In the genomic region with DNA sequence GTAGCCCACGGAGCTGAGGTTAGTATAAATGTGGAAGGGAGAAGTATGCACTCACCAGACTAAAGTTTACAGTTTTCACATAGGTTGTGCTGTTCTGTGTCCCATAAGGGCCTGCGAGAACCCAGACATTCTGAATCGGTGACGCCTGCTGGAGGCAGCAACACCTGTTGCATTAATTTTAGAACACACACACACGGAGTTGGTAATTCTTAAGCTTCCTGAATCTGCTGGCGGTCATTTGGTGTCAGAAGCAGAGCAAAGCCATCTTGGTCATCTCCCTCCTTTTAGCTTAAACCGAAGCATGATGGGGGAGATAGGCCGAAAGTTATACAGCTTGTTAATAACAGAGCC, we compare ENCODE assay signal across 8 cellular contexts. TPM values are rescaled to one million over a fixed set of nuclear protein-coding genes. Genes with fewer than 3 reads are reported as not detected.
DNase-seq lines count a peak whose midpoint lies in the region; ATAC-seq and TF ChIP-seq lines count a peak whose summit lies in the region.

No MANE protein-coding gene starts in this region.

- H3K27me3 ChIP-seq in ascending aorta: no peaks in the 10 kb centered on the region

- intact Hi-C loops in ascending aorta (cut with DNase I): loop anchor here (1.0 to 10.0 kb wide), 4 partner anchors 58 to 234 kb away; a partner anchor contains a TSS

- peaks cover 5 to 7% of the 10 kb centered on the region in 2 donors for H3K4me1 ChIP-seq in ascending aorta

- H3K36me3 ChIP-seq in ascending aorta: peaks cover 11 to 18% of the 10 kb centered on the region in 2 donors

- no peaks in the 10 kb centered on the region for H3K9me3 Mint-ChIP-seq in IgD-negative memory B cell
- no peaks in the 10 kb centered on the region for H3K9me3 Mint-ChIP-seq in stimulated activated naive CD8-positive, alpha-beta T cell treated with anti-CD3 and anti-CD28 coated beads, Interleukin-15, amount 100 ng/mL, for 72 hours

- H3K4me3 ChIP-seq in ascending aorta: peak overlapping the region; percentile 73 to 90

- H3K9me3 ChIP-seq in ascending aorta: no peaks in the 10 kb centered on the region

- peak overlapping the region; percentile 89 to 100 (median 98) for H3K4me3 Mint-ChIP-seq in IgD-negative memory B cell
- H3K4me3 Mint-ChIP-seq in stimulated activated naive CD8-positive, alpha-beta T cell treated with anti-CD3 and anti-CD28 coated beads, Interleukin-15, amount 100 ng/mL, for 72 hours: peak overlapping the region; percentile 97

- peak overlapping the region; percentile 85 to 89 for H3K27ac ChIP-seq in ascending aorta

- H3K27me3 Mint-ChIP-seq in IgD-negative memory B cell: no peaks in the 10 kb centered on the region
- H3K27me3 Mint-ChIP-seq in stimulated activated naive CD8-positive, alpha-beta T cell treated with anti-CD3 and anti-CD28 coated beads, Interleukin-15, amount 100 ng/mL, for 72 hours: no peaks in the 10 kb centered on the region

- peaks cover 30 to 34% (median 31%) of the 10 kb centered on the region in 3 donors for H3K4me1 Mint-ChIP-seq in IgD-negative memory B cell
- peaks cover 55% of the 10 kb centered on the region for H3K4me1 Mint-ChIP-seq in stimulated activated naive CD8-positive, alpha-beta T cell treated with anti-CD3 and anti-CD28 coated beads, Interleukin-15, amount 100 ng/mL, for 72 hours

- H3K36me3 Mint-ChIP-seq in IgD-negative memory B cell: peaks cover 5% of the 10 kb centered on the region

- peak overlapping the region; percentile 25 to 96 (median 86) for H3K27ac Mint-ChIP-seq in IgD-negative memory B cell
- peak overlapping the region; percentile 96 to 97 for H3K27ac Mint-ChIP-seq in stimulated activated naive CD8-positive, alpha-beta T cell treated with anti-CD3 and anti-CD28 coated beads, Interleukin-15, amount 100 ng/mL, for 72 hours

- TF ChIP-seq CTCF in GM10266 (IDR thresholded peaks at IDR 0.05; ENCODE audit: control insufficient read depth, insufficient read depth, low read depth, missing control alignments) (no peak), ascending aorta (IDR thresholded peaks at IDR 0.05) (no peak)

- DNase-seq in GM10266 (ENCODE audit: extremely low spot score): peak; percentile 12
- DNase-seq in ascending aorta (ENCODE audit: low spot score in 2 of 2): no peak
- DNase-seq in iris pigment epithelial cell (ENCODE audit: low read depth): peak; percentile 35
- DNase-seq in stimulated activated naive CD8-positive, alpha-beta T cell treated with anti-CD3 and anti-CD28 coated beads, Interleukin-15, amount 100 ng/mL, for 72 hours: no peak
- DNase-seq in NCI-H2196 treated with DMSO at 0.1 percent for 48 hours (lab: John Stamatoyannopoulos, UW; ENCODE audit: unreplicated experiment): no peak
- no peak for DNase-seq in activated effector memory CD4-positive, alpha-beta T cell treated with Interleukin-2 at 50 U/mL for 16 hours

- peak; percentile 29 for ATAC-seq in GM21576 (IDR thresholded peaks at IDR 0.05; ENCODE audit: unreplicated experiment)
- peak; percentile 56 for ATAC-seq in stimulated activated naive CD8-positive, alpha-beta T cell treated with anti-CD3 and anti-CD28 coated beads, Interleukin-15, amount 100 ng/mL, for 72 hours

RNA-seq across cellular contexts. Expression of a gene that starts 41.1 kb away (rescaled TPM):
- 0.35 TPM for polyA plus RNA-seq in IgD-negative memory B cell
- total RNA-seq in ascending aorta: not detected

RNA-seq across cellular contexts. Expression of a gene that starts 55.1 kb away (rescaled TPM):
- polyA plus RNA-seq in IgD-negative memory B cell: 0.09 TPM
- total RNA-seq in ascending aorta: not detected

RNA-seq across cellular contexts. Expression of a gene that starts 58.6 kb away (rescaled TPM):
- polyA plus RNA-seq in IgD-negative memory B cell: 3.4 TPM
- 18.8 TPM for total RNA-seq in ascending aorta

Comparison
In these comparisons a context has a peak if more than half of its experiments do, and no peak if none do; other contexts are left out.
1. DNase-seq: peak in GM10266 (single experiment) and iris pigment epithelial cell (single experiment); none in ascending aorta (0 of 2), stimulated activated naive CD8-positive, alpha-beta T cell treated with anti-CD3 and anti-CD28 coated beads, Interleukin-15, amount 100 ng/mL, for 72 hours (0 of 2), NCI-H2196 treated with DMSO at 0.1 percent for 48 hours (single experiment) and activated effector memory CD4-positive, alpha-beta T cell treated with Interleukin-2 at 50 U/mL for 16 hours (single experiment).